In genomic region chr7:73847941-73848723, GRCh38 we compare ENCODE assay signal across 17 cellular contexts. TPM values are rescaled to one million over a fixed set of nuclear protein-coding genes. Genes with fewer than 3 reads are reported as not detected.
A peak's percentile ranks its signal among the peaks of the same experiment; 100 is the strongest.
DNase-seq lines count a peak whose midpoint lies in the region; ATAC-seq, FAIRE-seq and TF ChIP-seq lines count a peak whose summit lies in the region.
"Had no signal": no experiment of that assay in that cellular context is flagged by ENCODE, and none has a peak within 500 bp of the region (broad histone marks: within the 10 kb centered on the region; RNA-seq: fewer than 3 reads in every experiment).

No MANE protein-coding gene starts in this region.

- no peak overlapping the region for H3K18ac ChIP-seq in H1 (ENCODE audit: extremely low read depth, low read length)

- H4K91ac ChIP-seq in H1 (replicated peaks; ENCODE audit: insufficient read length, low read length): no peak overlapping the region

- H3K27me3 ChIP-seq in GM23338 (ENCODE audit: insufficient read depth): no peaks in the 10 kb centered on the region
- H3K27me3 ChIP-seq in H1 (replicated peaks in 1 of 4; ENCODE audit: control insufficient read depth in 3 of 4, extremely low read depth in 1 of 4, insufficient read depth in 3 of 4, low read length in 3 of 4): no peaks in the 10 kb centered on the region; a peak in 1 of 7 replicates
- H3K27me3 ChIP-seq in osteoblast (ENCODE audit: insufficient read depth, low read length): no peaks in the 10 kb centered on the region
- H3K27me3 ChIP-seq: SJCRH30 had no signal

- H3K23ac ChIP-seq in H1 (ENCODE audit: insufficient read length): no peak overlapping the region

- H3K56ac ChIP-seq in H1 (replicated peaks; ENCODE audit: insufficient read length, low read depth, low read length): no peak overlapping the region

- no peak for TF ChIP-seq POLR2A in H1 (IDR thresholded peaks at IDR 0.05; ENCODE audit: control extremely low read depth in 1 of 2, low read depth in 2 of 2, low read length in 2 of 2)

- peaks cover 3% of the 10 kb centered on the region; the same call in 2 of the 3 replicates for H3K36me3 Mint-ChIP-seq in GM23338 (ENCODE audit: low read depth)
- H3K36me3 Mint-ChIP-seq: CD8-positive, alpha-beta T cell had no signal

- ATAC-seq in GM23338 (peak; percentile 74), HG02623 (IDR thresholded peaks at IDR 0.05; ENCODE audit: unreplicated experiment) (no peak)
- ATAC-seq: CD8-positive, alpha-beta T cell had no signal

- no peak overlapping the region for H3K4ac ChIP-seq in H1 (replicated peaks; ENCODE audit: insufficient read length, low read depth, low read length)

- H2BK20ac ChIP-seq in H1 (ENCODE audit: low read length): no peak overlapping the region

- H3K9ac ChIP-seq in H1 (replicated peaks in 1 of 4; ENCODE audit: extremely low read depth in 1 of 4, low read depth in 3 of 4, low read length in 3 of 4): no peak overlapping the region

- H3K9me2 ChIP-seq in GM23338 (ENCODE audit: insufficient read depth): no peaks in the 10 kb centered on the region

- 72% methylated on average over 10 of the region's 10 CpGs; no CpG with 5 or more reads in 1 of the 2 experiments for WGBS in H1 (ENCODE audit: extremely low coverage in 1 of 2, insufficient coverage in 1 of 2, insufficient read length in 1 of 2, insufficient replicate concordance in 2 of 2, low coverage in 1 of 2, low lambda C conversion rate in 2 of 2, missing lambda C conversion rate in 1 of 2), 2 experiments

- no peaks in the 10 kb centered on the region for H3K23me2 ChIP-seq in H1 (ENCODE audit: low read depth, low read length)

- no peak overlapping the region for H2BK120ac ChIP-seq in H1 (replicated peaks; ENCODE audit: low read depth, low read length)

- H4K20me1 ChIP-seq in GM23338 (replicated peaks; ENCODE audit: insufficient read depth): no peaks in the 10 kb centered on the region
- H4K20me1 ChIP-seq in H1 (replicated peaks in 1 of 2; ENCODE audit: control insufficient read depth in 1 of 2, insufficient read depth in 2 of 2, low read length in 2 of 2): no peaks in the 10 kb centered on the region
- H4K20me1 ChIP-seq in osteoblast (ENCODE audit: insufficient read depth, low read length): no peaks in the 10 kb centered on the region

- no peak for TF ChIP-seq CTCF in GM23338 (conservative IDR thresholded peaks at IDR 0.05; ENCODE audit: low read depth in 2 of 2)
- no peak for TF ChIP-seq CTCF in H1 (IDR thresholded peaks at IDR 0.05; ENCODE audit: control extremely low read depth in 1 of 3, insufficient read depth in 1 of 3, low read depth in 1 of 3, low read length in 3 of 3)
- no peak for TF ChIP-seq CTCF in osteoblast (IDR thresholded peaks at IDR 0.05; ENCODE audit: extremely low read depth, low read depth, low read length)

- H3K4me2 ChIP-seq in GM23338 (no peak overlapping the region), H1 (ENCODE audit: insufficient read depth in 1 of 2, low read depth in 2 of 2, low read length in 2 of 2) (no peak overlapping the region), osteoblast (ENCODE audit: insufficient read depth, low read length) (no peak overlapping the region)

- no peak overlapping the region for H3K4me3 ChIP-seq in GM23338
- H3K4me3 ChIP-seq in H1 (ENCODE audit: extremely low read depth in 1 of 4, insufficient read depth in 2 of 4, low read depth in 3 of 4, low read length in 4 of 4): no peak overlapping the region
- H3K4me3 ChIP-seq in osteoblast (ENCODE audit: insufficient read depth, low read length): no peak overlapping the region
- H3K4me3 ChIP-seq: SJCRH30 had no signal

- H3K27ac ChIP-seq in GM23338 (ENCODE audit: low read depth) (no peak overlapping the region; the same call in 1 of the 2 replicates), H1 (ENCODE audit: low read depth, low read length) (no peak overlapping the region), osteoblast (ENCODE audit: low read depth, low read length) (no peak overlapping the region)
- H3K27ac ChIP-seq: SJCRH30 had no signal

- TF ChIP-seq EP300 in H1 (IDR thresholded peaks at IDR 0.05; ENCODE audit: borderline replicate concordance in 1 of 2, low read depth in 2 of 2, low read length in 2 of 2): no peak

- H3K79me2 ChIP-seq in GM23338 (replicated peaks; ENCODE audit: insufficient read depth): no peaks in the 10 kb centered on the region
- H3K79me2 ChIP-seq in H1 (ENCODE audit: control insufficient read depth in 1 of 2, insufficient read depth in 2 of 2, low read length in 2 of 2): no peaks in the 10 kb centered on the region
- H3K79me2 ChIP-seq in osteoblast (ENCODE audit: insufficient read depth, low read length): no peaks in the 10 kb centered on the region

- no peaks in the 10 kb centered on the region for H3K79me1 ChIP-seq in H1 (ENCODE audit: low read depth, low read length)

- POLR2A ChIA-PET in H1 (lab: Charles Lee; ENCODE audit: partially characterized antibody): interaction anchor here (6.3 kb wide), 1 partner anchor 17 kb away, joined by 26 read pairs; the partner anchor contains the start of gene CLDN4

- H2BK5ac ChIP-seq in H1 (ENCODE audit: low read depth, low read length): peak overlapping the region; percentile 75; the same call in 1 of the 2 replicates

- 0 out of 2 replicates have a peak overlapping the region, but pooled peaks have one; percentile 4 for H2AFZ ChIP-seq in GM23338
- H2AFZ ChIP-seq in H1 (ENCODE audit: low read length): no peak overlapping the region
- peak overlapping the region; percentile 61 for H2AFZ ChIP-seq in osteoblast (ENCODE audit: low read length)

- peaks cover 4% of the 10 kb centered on the region; the same call in 1 of the 2 replicates for H3K4me1 ChIP-seq in GM23338 (ENCODE audit: insufficient read depth)
- H3K4me1 ChIP-seq in H1 (replicated peaks in 1 of 4; ENCODE audit: control insufficient read depth in 3 of 4, insufficient read depth in 4 of 4, low read length in 3 of 4): 0 out of 7 replicates have a peak, but pooled peaks cover 0 to 3% (median 1%) of the 10 kb centered on the region in 4 experiments
- H3K4me1 ChIP-seq in osteoblast (ENCODE audit: insufficient read depth, low read length): peaks cover 44% of the 10 kb centered on the region

- no peak overlapping the region; the same call in 1 of the 2 replicates for H2BK12ac ChIP-seq in H1 (ENCODE audit: low read depth, low read length)

- H3F3A ChIP-seq in GM23338 (replicated peaks; ENCODE audit: low read depth): no peaks in the 10 kb centered on the region

- H2BK15ac ChIP-seq in H1 (ENCODE audit: low read length): no peak overlapping the region

- peaks cover 4 to 5% of the 10 kb centered on the region in 2 experiments; a peak in 3 of 4 replicates for H3K9me3 ChIP-seq in H1 (ENCODE audit: insufficient read depth in 2 of 2, low read depth in 1 of 2, low read length in 1 of 2)
- no peaks in the 10 kb centered on the region for H3K9me3 ChIP-seq in osteoblast (ENCODE audit: low read depth, low read length)

- CTCF ChIA-PET in H1 (lab: Charles Lee; ENCODE audit: partially characterized antibody): interaction anchor here (1.1 to 4.8 kb wide), 3 partner anchors 11 to 37 kb away, joined by 3 to 36 read pairs (median 3); no protein-coding TSS in a partner anchor

- H2AK5ac ChIP-seq in H1 (ENCODE audit: low read depth, low read length): no peak overlapping the region

- no peak for TF ChIP-seq RAD21 in H1 (IDR thresholded peaks at IDR 0.05 in 1 of 2, conservative IDR thresholded peaks at IDR 0.05 in 1 of 2; ENCODE audit: low read depth in 2 of 2, low read length in 2 of 2)

- H3K14ac ChIP-seq in H1 (ENCODE audit: insufficient read length): no peak overlapping the region

- peaks cover 9% of the 10 kb centered on the region for H3K4me1 Mint-ChIP-seq in GM23338

- FAIRE-seq in RCC 7860 (lab: Jason Lieb, UNC) (peak; percentile 80), H1 (lab: Jason Lieb, UNC) (no peak)
- FAIRE-seq: H54 had no signal

- H3K27ac Mint-ChIP-seq in GM23338: no peak overlapping the region
- H3K27ac Mint-ChIP-seq: CD8-positive, alpha-beta T cell had no signal

- no peak overlapping the region for H4K5ac ChIP-seq in H1 (ENCODE audit: insufficient read length, low read depth, low read length)

- H3K9me3 Mint-ChIP-seq in GM23338: peaks cover 15% of the 10 kb centered on the region
- H3K9me3 Mint-ChIP-seq: CD8-positive, alpha-beta T cell had no signal

- H3K4me3 Mint-ChIP-seq in GM23338: no peak overlapping the region
- H3K4me3 Mint-ChIP-seq: CD8-positive, alpha-beta T cell had no signal

- DNase-seq in GM23338 (ENCODE audit: low spot score) (peak; percentile 17), RCC 7860 (ENCODE audit: low spot score) (peak; percentile 69), H1 (ENCODE audit: low read depth in 1 of 2, low spot score in 2 of 2) (no peak), osteoblast (ENCODE audit: insufficient read length, low spot score, missing footprints) (peak; percentile 10), HPDE6-E6E7 (ENCODE audit: extremely low spot score) (no peak), NCI-H2171 (lab: John Stamatoyannopoulos, UW) (no peak)
- no peak for DNase-seq in activated CD8-positive, alpha-beta memory T cell treated with anti-CD3 and anti-CD28 coated beads for 24 hours
- DNase-seq: CD8-positive, alpha-beta T cell; NCI-H1436 treated with DMSO at 0.1 percent for 48 hours; NCI-H345; NCI-H69; SJCRH30; SW 1271 had no signal

- peaks cover 1% of the 10 kb centered on the region for H3K27me3 Mint-ChIP-seq in GM23338 (ENCODE audit: insufficient read depth, low read depth, poor library complexity)

- no peak overlapping the region for H4K8ac ChIP-seq in H1 (ENCODE audit: extremely low read depth, insufficient read depth, low read length)

- H3K36me3 ChIP-seq in GM23338 (ENCODE audit: insufficient read depth): no peaks in the 10 kb centered on the region
- H3K36me3 ChIP-seq in H1 (ENCODE audit: control insufficient read depth in 2 of 4, insufficient read depth in 4 of 4, low read length in 3 of 4): no peaks in the 10 kb centered on the region
- no peaks in the 10 kb centered on the region for H3K36me3 ChIP-seq in osteoblast (ENCODE audit: insufficient read depth, low read length)
- H3K36me3 ChIP-seq: SJCRH30 had no signal

RNA-seq across cellular contexts. Expression of gene METTL27, which starts 5.8 kb away (rescaled TPM):
- total RNA-seq in GM23338 (2014; rRNA removed; shearing (Covaris generic)): 5.9 and 11.0 TPM in 2 replicates
- polyA plus RNA-seq in GM23338 (2016; fragmentation: Nextera tagmentation; extraction: Ambion mirVana) (7.2 and 10.1 TPM in 2 replicates), H1 (2011; rRNA removed) (12.0 and 21.6 TPM in 2 replicates)
- 5.6 and 6.2 TPM in 2 replicates for total RNA-seq in H1 (2021; fragmentation: NEBNext Ultra II Directional; extraction: Animal tissue kit (Norgen Biotek cat#: 25700))
- polyA plus RNA-seq in H1 (2011; cell fraction: cytosol; rRNA removed): 14.6 TPM
- 19.1 TPM for polyA plus RNA-seq in H1 (2011; cell fraction: nucleus; rRNA removed)
- 4.4 to 11.8 TPM (median 8.7 TPM) in 4 replicates for polyA plus RNA-seq in H1 (2012, experiment 1 of 2)
- polyA plus RNA-seq in H1 (2012, experiment 2 of 2): 5.8 TPM
- 3.1 TPM for polyA plus RNA-seq in H1 (2013, experiment 1 of 2)
- polyA plus RNA-seq in H1 (2013, experiment 2 of 2): 2.6 TPM
- 3.9 and 8.7 TPM in 2 replicates for polyA minus RNA-seq in H1 (2011; rRNA and poly(A)+ RNA removed)
- polyA minus RNA-seq in H1 (2011; cell fraction: cytosol; rRNA and poly(A)+ RNA removed): 5.5 TPM
- polyA minus RNA-seq in H1 (2011; cell fraction: nucleus; rRNA and poly(A)+ RNA removed): 14.0 TPM
- 8.7 and 8.8 TPM in 2 replicates for total RNA-seq in osteoblast
- total RNA-seq: CD8-positive, alpha-beta T cell had no signal

RNA-seq across cellular contexts. Expression of gene TMEM270, which starts 12.8 kb away (rescaled TPM):
- total RNA-seq in GM23338 (2014; rRNA removed; shearing (Covaris generic)): not detected in 2 replicates
- polyA plus RNA-seq in GM23338 (2016; fragmentation: Nextera tagmentation; extraction: Ambion mirVana): not detected in 2 replicates
- not detected in 2 replicates for total RNA-seq in H1 (2021; fragmentation: NEBNext Ultra II Directional; extraction: Animal tissue kit (Norgen Biotek cat#: 25700))
- 0.26 and 0.33 TPM in 2 replicates for polyA plus RNA-seq in H1 (2011; rRNA removed)
- not detected for polyA plus RNA-seq in H1 (2011; cell fraction: cytosol; rRNA removed)
- not detected for polyA plus RNA-seq in H1 (2011; cell fraction: nucleus; rRNA removed)
- polyA plus RNA-seq in H1 (2012, experiment 1 of 2): 0.23 TPM in 1 of 4 replicates, not detected in the others
- polyA plus RNA-seq in H1 (2012, experiment 2 of 2): not detected
- 0.16 TPM for polyA plus RNA-seq in H1 (2013, experiment 1 of 2)
- not detected for polyA plus RNA-seq in H1 (2013, experiment 2 of 2)
- not detected in 2 replicates for polyA minus RNA-seq in H1 (2011; rRNA and poly(A)+ RNA removed)
- not detected for polyA minus RNA-seq in H1 (2011; cell fraction: cytosol; rRNA and poly(A)+ RNA removed)
- polyA minus RNA-seq in H1 (2011; cell fraction: nucleus; rRNA and poly(A)+ RNA removed): not detected
- not detected in 2 replicates for total RNA-seq in osteoblast
- total RNA-seq: CD8-positive, alpha-beta T cell; HT-29; SJCRH30 had no signal
- polyA plus RNA-seq: BJ had no signal

RNA-seq across cellular contexts. Expression of gene CLDN4, which starts 17.3 kb away (rescaled TPM):
- 18.6 and 19.4 TPM in 2 replicates for total RNA-seq in GM23338 (2014; rRNA removed; shearing (Covaris generic))
- polyA plus RNA-seq in GM23338 (2016; fragmentation: Nextera tagmentation; extraction: Ambion mirVana) (11.6 and 16.5 TPM in 2 replicates), H1 (2011; rRNA removed) (69.3 and 112 TPM in 2 replicates)
- total RNA-seq in H1 (2021; fragmentation: NEBNext Ultra II Directional; extraction: Animal tissue kit (Norgen Biotek cat#: 25700)): 28.0 TPM in 2 replicates
- 77.0 TPM for polyA plus RNA-seq in H1 (2011; cell fraction: cytosol; rRNA removed)
- 68.1 TPM for polyA plus RNA-seq in H1 (2011; cell fraction: nucleus; rRNA removed)
- 23.8 to 46.5 TPM (median 45.3 TPM) in 4 replicates for polyA plus RNA-seq in H1 (2012, experiment 1 of 2)
- 45.3 TPM for polyA plus RNA-seq in H1 (2012, experiment 2 of 2)
- polyA plus RNA-seq in H1 (2013, experiment 1 of 2): 57.8 TPM
- polyA plus RNA-seq in H1 (2013, experiment 2 of 2): 59.7 TPM
- polyA minus RNA-seq in H1 (2011; rRNA and poly(A)+ RNA removed): 30.3 and 31.4 TPM in 2 replicates
- 33.1 TPM for polyA minus RNA-seq in H1 (2011; cell fraction: cytosol; rRNA and poly(A)+ RNA removed)
- polyA minus RNA-seq in H1 (2011; cell fraction: nucleus; rRNA and poly(A)+ RNA removed): 34.6 TPM
- total RNA-seq in osteoblast: 0.36 and 0.59 TPM in 2 replicates
- total RNA-seq: CD8-positive, alpha-beta T cell had no signal

Comparison
In these comparisons a context has a peak if more than half of its experiments do, and no peak if none do; other contexts are left out.
1. DNase-seq: peak in GM23338 (single experiment), RCC 7860 (single experiment) and osteoblast (single experiment); none in H1 (0 of 2), HPDE6-E6E7 (single experiment), NCI-H2171 (single experiment) and activated CD8-positive, alpha-beta memory T cell treated with anti-CD3 and anti-CD28 coated beads for 24 hours (single experiment).
2. RNA of gene CLDN4, which starts 17.3 kb away (total RNA-seq): 28.0 TPM in H1 and 18.6 to 19.4 TPM in GM23338; 0.36 to 0.59 TPM in osteoblast; every median in the first group is over 10 times any median in the second.